11 cellular contexts compared by ENCODE assay signal in genomic region chr10:11195017-11195586, GRCh38.
DNase-seq lines count a peak whose midpoint lies in the region; ATAC-seq lines count a peak whose summit lies in the region.
"Had no signal": no experiment of that assay in that cellular context is flagged by ENCODE, and none has a peak within 500 bp of the region (broad histone marks: within the 10 kb centered on the region; RNA-seq: fewer than 3 reads in every experiment).

No MANE protein-coding gene starts in this region.

- DNase-seq in activated CD4-positive, alpha-beta T cell treated with anti-CD3 and anti-CD28 coated beads, Interleukin-2, amount 10 ng/mL, durations not matched to agents 7 days and 5 days: no peak
- no peak for DNase-seq in activated CD4-positive, alpha-beta T cell treated with anti-CD3 and anti-CD28 coated beads for 48 hours
- DNase-seq in NOMO-1 treated with dmso at 0.1 percent for 144 hours (lab: John Stamatoyannopoulos, UW; ENCODE audit: unreplicated experiment) (peak; percentile 29), islet precursor cell (peak; percentile 38), T1000 (lab: John Stamatoyannopoulos, UW) (no peak)
- DNase-seq: H7, NCI-H524, SK-N-SH had no signal

- ATAC-seq in GM21515 (IDR thresholded peaks at IDR 0.05; ENCODE audit: unreplicated experiment): peak; percentile 32
- no peak for ATAC-seq in GM18873 (IDR thresholded peaks at IDR 0.05; ENCODE audit: low FRiP score, unreplicated experiment)
- ATAC-seq in HG03280 (IDR thresholded peaks at IDR 0.05; ENCODE audit: unreplicated experiment): no peak

- peaks cover 89% of the 10 kb centered on the region for H3K36me3 Mint-ChIP-seq in activated CD4-positive, alpha-beta T cell treated with anti-CD3 and anti-CD28 coated beads, Interleukin-2, amount 10 ng/mL, durations not matched to agents 7 days and 5 days (ENCODE audit: low read depth)

- no peaks in the 10 kb centered on the region for H3K27me3 Mint-ChIP-seq in activated CD4-positive, alpha-beta T cell treated with anti-CD3 and anti-CD28 coated beads, Interleukin-2, amount 10 ng/mL, durations not matched to agents 7 days and 5 days

- no peak overlapping the region for H3K4me3 Mint-ChIP-seq in activated CD4-positive, alpha-beta T cell treated with anti-CD3 and anti-CD28 coated beads, Interleukin-2, amount 10 ng/mL, durations not matched to agents 7 days and 5 days

- peak overlapping the region; percentile 63 for H3K27ac Mint-ChIP-seq in activated CD4-positive, alpha-beta T cell treated with anti-CD3 and anti-CD28 coated beads, Interleukin-2, amount 10 ng/mL, durations not matched to agents 7 days and 5 days

- H3K9me3 Mint-ChIP-seq in activated CD4-positive, alpha-beta T cell treated with anti-CD3 and anti-CD28 coated beads, Interleukin-2, amount 10 ng/mL, durations not matched to agents 7 days and 5 days: peaks cover 2% of the 10 kb centered on the region

- POLR2A ChIA-PET in activated CD4-positive, alpha-beta T cell treated with anti-CD3 and anti-CD28 coated beads, Interleukin-2, amount 10 ng/mL, durations not matched to agents 7 days and 5 days (lab: Charles Lee): no interaction called here

- peaks cover 92% of the 10 kb centered on the region for H3K4me1 Mint-ChIP-seq in activated CD4-positive, alpha-beta T cell treated with anti-CD3 and anti-CD28 coated beads, Interleukin-2, amount 10 ng/mL, durations not matched to agents 7 days and 5 days

- CTCF ChIA-PET in activated CD4-positive, alpha-beta T cell treated with anti-CD3 and anti-CD28 coated beads, Interleukin-2, amount 10 ng/mL, durations not matched to agents 7 days and 5 days (lab: Charles Lee): interaction anchor here (1.0 kb wide), 1 partner anchor 15 kb away, joined by 3 read pairs; no protein-coding TSS in a partner anchor

Comparison
In these comparisons a context has a peak if more than half of its experiments do, and no peak if none do; other contexts are left out.
1. DNase-seq: peak in NOMO-1 treated with dmso at 0.1 percent for 144 hours (single experiment) and islet precursor cell (single experiment); none in activated CD4-positive, alpha-beta T cell treated with anti-CD3 and anti-CD28 coated beads, Interleukin-2, amount 10 ng/mL, durations not matched to agents 7 days and 5 days (single experiment), activated CD4-positive, alpha-beta T cell treated with anti-CD3 and anti-CD28 coated beads for 48 hours (single experiment) and T1000 (single experiment).